Comparison of ENCODE assay signal across 18 cellular contexts in the genomic region with DNA sequence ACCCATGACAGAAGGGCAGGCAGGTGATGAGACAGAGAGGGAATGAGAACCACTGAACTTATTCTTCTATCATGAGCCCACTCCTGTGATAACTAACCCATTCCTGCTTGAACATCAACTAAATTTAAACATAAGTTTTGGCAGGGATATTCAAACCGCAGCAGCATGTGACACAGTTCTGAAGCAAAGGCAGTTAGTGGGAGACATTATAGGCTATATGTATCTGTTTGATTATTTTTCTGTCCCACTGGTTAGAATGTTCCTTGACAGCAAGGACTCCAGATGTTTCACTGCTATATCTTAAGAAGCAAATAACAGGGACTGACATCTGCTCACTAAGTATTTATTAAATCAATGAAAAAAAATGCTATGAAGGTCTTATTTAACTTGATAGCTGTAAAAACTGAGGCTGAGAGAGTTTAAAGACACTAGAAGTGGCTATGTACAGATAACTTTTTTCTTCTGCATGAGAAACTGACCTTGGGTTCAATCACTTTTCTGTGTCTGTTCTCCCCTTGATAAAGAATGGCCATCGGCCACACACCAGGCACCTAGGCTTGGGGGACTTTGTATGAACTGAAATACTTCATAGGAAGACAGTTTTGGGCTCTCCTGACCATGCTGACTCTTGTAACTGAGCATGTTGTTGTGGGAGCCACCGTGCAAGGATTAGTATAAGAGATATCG.
DNase-seq lines count a peak whose midpoint lies in the region; ATAC-seq, FAIRE-seq and TF ChIP-seq lines count a peak whose summit lies in the region.
"Had no signal": no experiment of that assay in that cellular context is flagged by ENCODE, and none has a peak within 500 bp of the region (broad histone marks: within the 10 kb centered on the region; RNA-seq: fewer than 3 reads in every experiment).

No MANE protein-coding gene starts in this region.

- no peak overlapping the region for H4K8ac ChIP-seq in IMR-90 (ENCODE audit: low read depth in 2 of 2, low read length in 2 of 2)
- no peak overlapping the region for H4K8ac ChIP-seq in mesendoderm (ENCODE audit: low read depth, low read length)

- H3K4me1 ChIP-seq in IMR-90 (ENCODE audit: control insufficient read depth, insufficient read depth, low read length) (no peaks in the 10 kb centered on the region), K562 (replicated peaks in 1 of 2; ENCODE audit: control insufficient read depth in 2 of 2, insufficient read depth in 2 of 2, low read length in 2 of 2) (peaks cover 0 to 14% of the 10 kb centered on the region in 2 experiments; a peak in 3 of 5 replicates), mesendoderm (ENCODE audit: control insufficient read depth, low read depth, low read length) (peaks cover 3% of the 10 kb centered on the region), hepatocyte (ENCODE audit: insufficient read depth) (no peaks in the 10 kb centered on the region)
- H3K4me1 ChIP-seq: BE2C had no signal

- in situ Hi-C loops in IMR-90 (cut with MboI; ENCODE audit: low sequenced_read_pairs) (no loop called here), K562 (cut with MboI) (no loop called here)

- no peaks in the 10 kb centered on the region for H3K36me3 ChIP-seq in IMR-90 (ENCODE audit: control insufficient read depth, insufficient read depth, low read length)
- no peaks in the 10 kb centered on the region for H3K36me3 ChIP-seq in K562 (ENCODE audit: control insufficient read depth, insufficient read depth, low read length)
- no peaks in the 10 kb centered on the region for H3K36me3 ChIP-seq in mesendoderm (ENCODE audit: control insufficient read depth, insufficient read depth, low read length)
- no peaks in the 10 kb centered on the region for H3K36me3 ChIP-seq in hepatocyte (replicated peaks; ENCODE audit: insufficient read depth, low read depth)
- H3K36me3 ChIP-seq: HAP-1 had no signal

- FAIRE-seq in K562 (lab: Jason Lieb, UNC): no peak
- FAIRE-seq: D721Med, H1 had no signal

- no peak overlapping the region for H2BK15ac ChIP-seq in IMR-90 (ENCODE audit: low read depth, low read length)
- H2BK15ac ChIP-seq in mesendoderm (replicated peaks; ENCODE audit: low read depth): no peak overlapping the region

- BruUV-seq in IMR-90 (replicated peaks; lab: Mats Ljungman, UMichigan) (no TSS peak), K562 (replicated peaks; lab: Mats Ljungman, UMichigan) (no TSS peak)

- no peaks in the 10 kb centered on the region for H3K79me2 ChIP-seq in K562 (ENCODE audit: control insufficient read depth, insufficient read depth, low read length)
- no peaks in the 10 kb centered on the region for H3K79me2 ChIP-seq in mesendoderm (ENCODE audit: control insufficient read depth, insufficient read depth, low read length)
- H3K79me2 ChIP-seq in hepatocyte: no peaks in the 10 kb centered on the region

- TF ChIP-seq RAD21 in IMR-90 (IDR thresholded peaks at IDR 0.05; ENCODE audit: low read length): no peak
- no peak for TF ChIP-seq RAD21 in K562 (CRISPR knock-in tag; conservative IDR thresholded peaks at IDR 0.05 in 1 of 2, IDR thresholded peaks at IDR 0.05 in 1 of 2)

- H3K18ac ChIP-seq in IMR-90 (ENCODE audit: low read depth, low read length) (no peak overlapping the region), mesendoderm (ENCODE audit: low read length) (no peak overlapping the region)

- no peak overlapping the region for H3K4ac ChIP-seq in IMR-90 (ENCODE audit: low read depth, low read length)
- no peak overlapping the region for H3K4ac ChIP-seq in mesendoderm (ENCODE audit: low read depth, low read length)

- TF ChIP-seq EP300 in K562 (IDR thresholded peaks at IDR 0.05; ENCODE audit: low read length): no peak; the same call in 1 of the 2 replicates

- H3K9me2 ChIP-seq in hepatocyte (replicated peaks; ENCODE audit: insufficient read depth): no peaks in the 10 kb centered on the region

- TF ChIP-seq CTCF in IMR-90 (conservative IDR thresholded peaks at IDR 0.05; ENCODE audit: low read depth, low read length) (no peak), K562 (IDR thresholded peaks at IDR 0.05 in 2 of 3, conservative IDR thresholded peaks at IDR 0.05 in 1 of 3; ENCODE audit: insufficient read depth in 2 of 3, low read depth in 1 of 3, low read length in 3 of 3) (no peak), hepatocyte (IDR thresholded peaks at IDR 0.05; ENCODE audit: poor library complexity) (no peak)

- intact Hi-C loops in IMR-90 (cut with micrococcal nuclease): no loop called here
- intact Hi-C loops in K562 (cut with micrococcal nuclease): loop anchor here (5.0 kb wide), 1 partner anchor 84 kb away; no protein-coding TSS in a partner anchor

- H3K9me1 ChIP-seq in IMR-90 (ENCODE audit: insufficient read depth, low read length) (no peaks in the 10 kb centered on the region), K562 (ENCODE audit: control insufficient read depth, insufficient read depth, low read length) (no peaks in the 10 kb centered on the region)

- POLR2A ChIA-PET in IMR-90 (lab: Charles Lee; ENCODE audit: unreplicated experiment) (no interaction called here), K562 (lab: Yijun Ruan, JAX) (interaction anchor here (1.0 kb wide), 1 partner anchor 16 kb away, joined by 3 read pairs; no protein-coding TSS in a partner anchor)

- no peaks in the 10 kb centered on the region for H3K79me1 ChIP-seq in IMR-90 (ENCODE audit: low read depth in 1 of 2, low read length in 2 of 2)
- no peaks in the 10 kb centered on the region for H3K79me1 ChIP-seq in mesendoderm (ENCODE audit: low read length)

- H3K27ac ChIP-seq in IMR-90 (ENCODE audit: insufficient read depth, low read length) (no peak overlapping the region), K562 (ENCODE audit: extremely low read depth, low read depth, low read length) (peak overlapping the region; percentile 80), mesendoderm (ENCODE audit: low read depth, low read length) (no peak overlapping the region), hepatocyte (no peak overlapping the region)
- H3K27ac ChIP-seq: C4-2B had no signal

- H3K9me3 ChIP-seq in IMR-90 (ENCODE audit: control insufficient read depth, insufficient read depth, low read length) (no peaks in the 10 kb centered on the region; the same call in 1 of the 2 replicates), K562 (replicated peaks; ENCODE audit: control insufficient read depth, insufficient read depth, low read depth, low read length) (peaks cover 5% of the 10 kb centered on the region; the same call in 1 of the 2 replicates), hepatocyte (ENCODE audit: low read depth) (no peaks in the 10 kb centered on the region)
- H3K9me3 ChIP-seq: BE2C, HAP-1 had no signal

- H2AK9ac ChIP-seq in IMR-90 (replicated peaks; ENCODE audit: low read depth, low read length, poor library complexity): no peak overlapping the region

- H3K14ac ChIP-seq in IMR-90 (replicated peaks; ENCODE audit: low read depth, low read length): no peak overlapping the region

- H4K5ac ChIP-seq in IMR-90 (ENCODE audit: low read depth, low read length): no peak overlapping the region
- no peak overlapping the region for H4K5ac ChIP-seq in mesendoderm (ENCODE audit: low read length)

- H4K91ac ChIP-seq in IMR-90 (ENCODE audit: insufficient read depth, low read depth, low read length): no peak overlapping the region

- WGBS in IMR-90 (ENCODE audit: extremely low coverage in 2 of 2, insufficient read length in 1 of 2), 2 experiments: 80% methylated on average over 1 of the region's 4 CpGs; no CpG with 5 or more reads in 1 of the 2 experiments
- WGBS in K562 (ENCODE audit: insufficient coverage, low coverage, missing lambda C conversion rate): 12% methylated on average over 4 of the region's 4 CpGs
- no CpG with 5 or more reads among the region's 4 CpGs for WGBS in mesendoderm (ENCODE audit: extremely low coverage, insufficient coverage, low lambda C conversion rate)
- 98% methylated on average over 4 of the region's 4 CpGs for WGBS in hepatocyte (ENCODE audit: low lambda C conversion rate, missing lambda C conversion rate)

- H2BK5ac ChIP-seq in IMR-90 (ENCODE audit: low read depth, low read length, poor library complexity, severe bottlenecking): no peak overlapping the region
- H2BK5ac ChIP-seq in mesendoderm (ENCODE audit: low read length): no peak overlapping the region

- DNase-seq in NCI-H1694 treated with DMSO at 0.1 percent for 48 hours (lab: John Stamatoyannopoulos, UW): peak; percentile 27
- DNase-seq in NCI-H1694 (lab: John Stamatoyannopoulos, UW): no peak
- DNase-seq in IMR-90: peak; percentile 33
- peak in 3 of 4 experiments; percentile 31 to 71 (median 38) for DNase-seq in K562 (ENCODE audit: extremely low read depth in 1 of 4, low spot score in 3 of 4)
- DNase-seq in mesendoderm: no peak
- no peak for DNase-seq in ureter (ENCODE audit: low spot score)
- DNase-seq in hepatocyte (ENCODE audit: low spot score): no peak
- DNase-seq: ACHN; BE2C; CD4-positive, alpha-beta memory T cell; DMS53; GF-D8; HFFc6 had no signal

- no peaks in the 10 kb centered on the region for H4K20me1 ChIP-seq in IMR-90 (ENCODE audit: insufficient read depth, low read length)
- H4K20me1 ChIP-seq in K562 (replicated peaks; ENCODE audit: control insufficient read depth, insufficient read depth, low read length): no peaks in the 10 kb centered on the region
- H4K20me1 ChIP-seq in hepatocyte (ENCODE audit: insufficient read depth, poor library complexity, severe bottlenecking): no peaks in the 10 kb centered on the region

- H3K4me3 ChIP-seq in IMR-90 (ENCODE audit: insufficient read depth, low read depth, low read length): no peak overlapping the region
- no peak overlapping the region for H3K4me3 ChIP-seq in K562
- no peak overlapping the region for H3K4me3 ChIP-seq in mesendoderm (ENCODE audit: low read length)
- no peak overlapping the region for H3K4me3 ChIP-seq in hepatocyte
- H3K4me3 ChIP-seq: HAP-1 had no signal

- H3K4me2 ChIP-seq in IMR-90 (ENCODE audit: low read depth, low read length) (no peak overlapping the region), K562 (ENCODE audit: insufficient read depth, low read length) (peak overlapping the region; percentile 64), mesendoderm (ENCODE audit: low read length) (no peak overlapping the region), hepatocyte (no peak overlapping the region)

- H2AFZ ChIP-seq in IMR-90 (replicated peaks; ENCODE audit: low read length, poor library complexity): no peak overlapping the region
- H2AFZ ChIP-seq in K562 (ENCODE audit: low read depth, low read length): peak overlapping the region; percentile 78
- no peak overlapping the region for H2AFZ ChIP-seq in hepatocyte

- H3K27me3 ChIP-seq in IMR-90 (ENCODE audit: control insufficient read depth, insufficient read depth, low read length) (no peaks in the 10 kb centered on the region), K562 (ENCODE audit: control insufficient read depth in 2 of 2, insufficient read depth in 2 of 2, low read length in 2 of 2) (no peaks in the 10 kb centered on the region), mesendoderm (ENCODE audit: insufficient read depth, low read length, poor library complexity) (no peaks in the 10 kb centered on the region), hepatocyte (no peaks in the 10 kb centered on the region)
- H3K27me3 ChIP-seq: BE2C had no signal

- no peak for TF ChIP-seq POLR2A in IMR-90 (IDR thresholded peaks at IDR 0.05; ENCODE audit: low read depth, low read length)
- TF ChIP-seq POLR2A in K562 (conservative IDR thresholded peaks at IDR 0.05): no peak

- CTCF ChIA-PET in IMR-90 (lab: Yijun Ruan, JAX) (no interaction called here), K562 (lab: Yijun Ruan, JAX; ENCODE audit: low intra/inter-chr PET ratio) (interaction anchor here (0.6 kb wide), 1 partner anchor 626 kb away, joined by 3 read pairs; no protein-coding TSS in a partner anchor)

- H3K23ac ChIP-seq in IMR-90 (ENCODE audit: low read depth, low read length): no peak overlapping the region
- H3K23ac ChIP-seq in mesendoderm (ENCODE audit: low read length): no peak overlapping the region

- dilution Hi-C loops in IMR-90 (cut with HindIII; ENCODE audit: low sequenced_read_pairs, unreplicated experiment): no loop called here

- H3K9ac ChIP-seq in IMR-90 (ENCODE audit: low read depth, low read length) (no peak overlapping the region), K562 (ENCODE audit: insufficient read depth in 1 of 2, low read depth in 2 of 2, low read length in 2 of 2) (peak overlapping the region in 1 of 2 experiments; percentile 55; a peak in 2 of 4 replicates), mesendoderm (ENCODE audit: low read length) (no peak overlapping the region)

- H2AK5ac ChIP-seq in IMR-90 (ENCODE audit: low read depth, low read length) (no peak overlapping the region), mesendoderm (ENCODE audit: low read length) (no peak overlapping the region)

- no peak; the same call in 1 of the 2 replicates for ATAC-seq in IMR-90 (ENCODE audit: low read depth)
- ATAC-seq in K562: peak; percentile 79
- no peak for ATAC-seq in HG02885 (IDR thresholded peaks at IDR 0.05; ENCODE audit: poor library complexity, unreplicated experiment)

- H3K56ac ChIP-seq in IMR-90 (ENCODE audit: extremely low read depth, insufficient read depth, low read length) (no peak overlapping the region), mesendoderm (ENCODE audit: low read length) (no peak overlapping the region)

- no peak overlapping the region for H2BK20ac ChIP-seq in IMR-90 (ENCODE audit: low read depth, low read length)

- no peak overlapping the region for H2BK120ac ChIP-seq in IMR-90 (ENCODE audit: low read depth, low read length)
- H2BK120ac ChIP-seq in mesendoderm (ENCODE audit: low read depth, low read length): peak overlapping the region; percentile 1

Comparison
In these comparisons a context has a peak if more than half of its experiments do, and no peak if none do; other contexts are left out.
1. DNase-seq: peak in NCI-H1694 treated with DMSO at 0.1 percent for 48 hours (single experiment), IMR-90 (single experiment) and K562 (3 of 4); none in NCI-H1694 (single experiment), mesendoderm (single experiment), ureter (single experiment) and hepatocyte (single experiment).